1 cellular context compared by ENCODE assay signal in genomic region chr5:17132444-17133083, GRCh38.
TF ChIP-seq lines count a peak whose summit lies in the region.

No MANE protein-coding gene starts in this region.

TF ChIP-seq in H1, 55 proteins besides CTCF, POLR2A, EP300 and RAD21:
- TF ChIP-seq CHD7 (IDR thresholded peaks at IDR 0.05; ENCODE audit: insufficient replicate concordance, low read length): peak; percentile 32
- TF ChIP-seq NANOG (IDR thresholded peaks at IDR 0.05; ENCODE audit: insufficient read depth, low read depth, low read length, poor library complexity, severe bottlenecking): no peak
- no peak for TF ChIP-seq SAP30 (IDR thresholded peaks at IDR 0.05; ENCODE audit: insufficient read depth, insufficient replicate concordance, low read length)
